In the genomic region with DNA sequence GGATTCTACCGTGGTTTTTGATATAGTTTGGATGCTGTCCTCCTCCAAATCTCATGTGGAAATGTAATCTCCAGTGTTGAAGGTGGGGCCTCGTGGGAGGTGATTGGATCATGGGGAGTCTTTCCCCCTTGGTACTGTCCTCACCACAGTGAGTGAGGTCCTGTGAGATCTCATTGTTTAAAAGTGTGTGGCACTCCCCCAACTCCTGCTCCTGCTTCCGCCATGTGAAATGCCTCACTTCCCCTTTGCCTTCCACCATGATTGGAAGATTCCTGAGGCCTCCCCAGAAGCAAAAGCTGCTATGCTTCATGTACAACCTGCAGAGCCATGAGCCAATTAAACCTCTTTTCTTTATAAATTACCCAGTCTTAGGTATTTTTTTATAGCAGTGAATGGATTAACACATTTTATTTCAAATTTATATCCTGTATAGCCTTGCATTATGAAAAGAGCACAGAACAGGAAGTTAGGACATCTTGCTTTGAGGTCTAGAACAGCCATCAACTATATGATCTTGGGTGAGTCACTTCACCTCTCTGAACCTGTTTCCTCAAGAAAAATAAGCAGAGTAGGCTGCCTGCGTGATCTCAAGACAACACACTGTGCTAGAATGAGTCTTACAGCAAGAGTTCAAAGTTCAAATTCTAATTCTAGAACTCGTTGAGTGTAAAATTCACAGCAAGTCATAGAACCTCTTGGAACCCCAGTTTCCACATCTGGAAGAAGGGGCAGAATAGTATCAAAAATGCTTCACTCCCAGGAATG, we compare ENCODE assay signal across 8 cellular contexts.
DNase-seq lines count a peak whose midpoint lies in the region; ATAC-seq and TF ChIP-seq lines count a peak whose summit lies in the region.

No MANE protein-coding gene starts in this region.

- H4K8ac ChIP-seq in IMR-90 (ENCODE audit: low read depth in 2 of 2, low read length in 2 of 2), result peak overlapping the region; percentile 16 to 95; a peak in 3 of 4 replicates

- H3K4ac ChIP-seq in IMR-90 (ENCODE audit: low read depth, low read length), result peak overlapping the region; percentile 94

- peak overlapping the region; percentile 89; the same call in 1 of the 2 replicates for H3K23ac ChIP-seq in IMR-90 (ENCODE audit: low read depth, low read length)

- H3K36me3 Mint-ChIP-seq in CD4-positive, CD25-positive, alpha-beta regulatory T cell, result no peaks in the 10 kb centered on the region
- H3K36me3 Mint-ChIP-seq in activated T-cell treated with anti-CD3 and anti-CD28 coated beads, Interleukin-2, amount 50 U/mL, for 72 hours (ENCODE audit: insufficient read depth in 2 of 2), result peaks cover 5 to 6% of the 10 kb centered on the region in 2 donors
- peaks cover 0 to 5% (median 4%) of the 10 kb centered on the region in 3 donors for H3K36me3 Mint-ChIP-seq in naive thymus-derived CD8-positive, alpha-beta T cell

- TF ChIP-seq POLR2A in IMR-90 (IDR thresholded peaks at IDR 0.05; ENCODE audit: low read depth, low read length), result no peak
- TF ChIP-seq POLR2A in lower leg skin (IDR thresholded peaks at IDR 0.05), result no peak

- CTCF ChIA-PET in IMR-90 (lab: Yijun Ruan, JAX), result no interaction called here

- no peak overlapping the region; the same call in 1 of the 2 replicates for H3K4me2 ChIP-seq in IMR-90 (ENCODE audit: low read depth, low read length)

- peak overlapping the region; percentile 84 for H2AK9ac ChIP-seq in IMR-90 (replicated peaks; ENCODE audit: low read depth, low read length, poor library complexity)

- in situ Hi-C loops in IMR-90 (cut with MboI; ENCODE audit: low sequenced_read_pairs), result no loop called here

- H4K20me1 ChIP-seq in IMR-90 (ENCODE audit: insufficient read depth, low read length), result no peaks in the 10 kb centered on the region

- H2BK120ac ChIP-seq in IMR-90 (ENCODE audit: low read depth, low read length), result peak overlapping the region; percentile 97

- peak in 2 of 3 donors; percentile 11 to 83 for DNase-seq in CD4-positive, CD25-positive, alpha-beta regulatory T cell
- peak; percentile 99 for DNase-seq in IMR-90
- DNase-seq in activated T-cell treated with anti-CD3 and anti-CD28 coated beads, Interleukin-2, amount 50 U/mL, for 72 hours, result peak; percentile 46 to 56
- DNase-seq in left colon, result peak in 1 of 2 donors; percentile 44
- no peak for DNase-seq in lower leg skin (ENCODE audit: low spot score in 2 of 2)
- DNase-seq in NCI-H2171 treated with DMSO at 0.1 percent for 48 hours (lab: John Stamatoyannopoulos, UW), result no peak
- no peak for DNase-seq in naive thymus-derived CD8-positive, alpha-beta T cell

- peaks cover 0 to 4% (median 2%) of the 10 kb centered on the region in 4 donors for H3K4me1 Mint-ChIP-seq in CD4-positive, CD25-positive, alpha-beta regulatory T cell
- H3K4me1 Mint-ChIP-seq in activated T-cell treated with anti-CD3 and anti-CD28 coated beads, Interleukin-2, amount 50 U/mL, for 72 hours (ENCODE audit: low read depth), result peaks cover 23% of the 10 kb centered on the region
- peaks cover 0 to 8% (median 4%) of the 10 kb centered on the region in 4 donors for H3K4me1 Mint-ChIP-seq in naive thymus-derived CD8-positive, alpha-beta T cell

- TF ChIP-seq CTCF in IMR-90 (conservative IDR thresholded peaks at IDR 0.05; ENCODE audit: low read depth, low read length) (no peak), lower leg skin (IDR thresholded peaks at IDR 0.05) (no peak)

- peaks cover 0 to 6% (median 2%) of the 10 kb centered on the region in 7 donors for H3K9me3 Mint-ChIP-seq in CD4-positive, CD25-positive, alpha-beta regulatory T cell
- H3K9me3 Mint-ChIP-seq in activated T-cell treated with anti-CD3 and anti-CD28 coated beads, Interleukin-2, amount 50 U/mL, for 72 hours, result peaks cover 6 to 11% of the 10 kb centered on the region in 2 donors
- H3K9me3 Mint-ChIP-seq in naive thymus-derived CD8-positive, alpha-beta T cell, result peaks cover 0 to 10% (median 5%) of the 10 kb centered on the region in 9 donors

- no peaks in the 10 kb centered on the region for H3K27me3 ChIP-seq in CD4-positive, CD25-positive, alpha-beta regulatory T cell (ENCODE audit: control insufficient read depth, insufficient read depth, low read length)
- no peaks in the 10 kb centered on the region for H3K27me3 ChIP-seq in IMR-90 (ENCODE audit: control insufficient read depth, insufficient read depth, low read length)

- H3K18ac ChIP-seq in IMR-90 (ENCODE audit: low read depth, low read length), result peak overlapping the region; percentile 96; the same call in 1 of the 2 replicates

- peak overlapping the region; percentile 76 for H2AFZ ChIP-seq in IMR-90 (replicated peaks; ENCODE audit: low read length, poor library complexity)

- POLR2A ChIA-PET in IMR-90 (lab: Charles Lee; ENCODE audit: unreplicated experiment), result no interaction called here
- POLR2A ChIA-PET in naive thymus-derived CD8-positive, alpha-beta T cell (lab: Charles Lee), result no interaction called here

- peak overlapping the region; percentile 71 for H4K91ac ChIP-seq in IMR-90 (ENCODE audit: insufficient read depth, low read depth, low read length)

- H2BK15ac ChIP-seq in IMR-90 (ENCODE audit: low read depth, low read length), result peak overlapping the region; percentile 61; the same call in 1 of the 3 replicates

- intact Hi-C loops in IMR-90 (cut with micrococcal nuclease), result no loop called here
- intact Hi-C loops in left colon (cut with DNase I, micrococcal nuclease), result loop anchor here in 1 of 2 donors (10.0 kb wide), 1 partner anchor 285 kb away; a partner anchor contains a TSS
- intact Hi-C loops in lower leg skin (cut with DNase I; ENCODE audit: low total_unique reads), result no loop called here

- peak overlapping the region; percentile 93 for H2AK5ac ChIP-seq in IMR-90 (ENCODE audit: low read depth, low read length)

- no peak overlapping the region for H3K9ac ChIP-seq in IMR-90 (ENCODE audit: low read depth, low read length)

- no peaks in the 10 kb centered on the region for H3K36me3 ChIP-seq in CD4-positive, CD25-positive, alpha-beta regulatory T cell (ENCODE audit: control insufficient read depth, insufficient read depth, low read length)
- H3K36me3 ChIP-seq in IMR-90 (ENCODE audit: control insufficient read depth, insufficient read depth, low read length), result no peaks in the 10 kb centered on the region

- no peaks in the 10 kb centered on the region for H3K4me1 ChIP-seq in CD4-positive, CD25-positive, alpha-beta regulatory T cell (ENCODE audit: control insufficient read depth, insufficient read depth, low read length, poor library complexity, severe bottlenecking)
- H3K4me1 ChIP-seq in IMR-90 (ENCODE audit: control insufficient read depth, insufficient read depth, low read length), result peaks cover 7% of the 10 kb centered on the region

- peak overlapping the region; percentile 98 for H2BK20ac ChIP-seq in IMR-90 (ENCODE audit: low read depth, low read length)

- H3K4me3 Mint-ChIP-seq in CD4-positive, CD25-positive, alpha-beta regulatory T cell, result no peak overlapping the region
- peak overlapping the region; percentile 42 to 58 for H3K4me3 Mint-ChIP-seq in activated T-cell treated with anti-CD3 and anti-CD28 coated beads, Interleukin-2, amount 50 U/mL, for 72 hours
- H3K4me3 Mint-ChIP-seq in naive thymus-derived CD8-positive, alpha-beta T cell, result peak overlapping the region in 1 of 10 donors; percentile 10

- 0 out of 2 replicates have a peak overlapping the region, but pooled peaks have one; percentile 17 for H3K56ac ChIP-seq in IMR-90 (ENCODE audit: extremely low read depth, insufficient read depth, low read length)

- WGBS in IMR-90 (ENCODE audit: extremely low coverage in 2 of 2, insufficient read length in 1 of 2), 2 experiments, result 0% methylated on average over 1 of the region's 5 CpGs; no CpG with 5 or more reads in 1 of the 2 experiments
- WGBS in lower leg skin, 2 donors, result 80 to 82% methylated on average over 5 of the region's 5 CpGs

- H3K27ac ChIP-seq in CD4-positive, CD25-positive, alpha-beta regulatory T cell (ENCODE audit: insufficient read depth, low read length, poor library complexity, severe bottlenecking), result no peak overlapping the region
- peak overlapping the region; percentile 81 for H3K27ac ChIP-seq in IMR-90 (ENCODE audit: insufficient read depth, low read length)

- no peak overlapping the region for H3K4me3 ChIP-seq in CD4-positive, CD25-positive, alpha-beta regulatory T cell (ENCODE audit: low read depth, low read length)
- H3K4me3 ChIP-seq in IMR-90 (ENCODE audit: insufficient read depth, low read depth, low read length) (no peak overlapping the region), lower leg skin (ENCODE audit: low read depth, poor library complexity, severe bottlenecking) (no peak overlapping the region)

- peaks cover 5% of the 10 kb centered on the region; the same call in 1 of the 2 replicates for H3K9me1 ChIP-seq in IMR-90 (ENCODE audit: insufficient read depth, low read length)

- no peaks in the 10 kb centered on the region for H3K79me1 ChIP-seq in IMR-90 (ENCODE audit: low read depth in 1 of 2, low read length in 2 of 2)

- H4K5ac ChIP-seq in IMR-90 (ENCODE audit: low read depth, low read length), result peak overlapping the region; percentile 92; the same call in 1 of the 2 replicates

- no peak overlapping the region for H3K27ac Mint-ChIP-seq in CD4-positive, CD25-positive, alpha-beta regulatory T cell
- H3K27ac Mint-ChIP-seq in activated T-cell treated with anti-CD3 and anti-CD28 coated beads, Interleukin-2, amount 50 U/mL, for 72 hours, result peak overlapping the region; percentile 91
- H3K27ac Mint-ChIP-seq in naive thymus-derived CD8-positive, alpha-beta T cell, result no peak overlapping the region

- TF ChIP-seq RAD21 in IMR-90 (IDR thresholded peaks at IDR 0.05; ENCODE audit: low read length), result no peak

- dilution Hi-C loops in IMR-90 (cut with HindIII; ENCODE audit: low sequenced_read_pairs, unreplicated experiment), result no loop called here

- ATAC-seq in CD4-positive, CD25-positive, alpha-beta regulatory T cell (ENCODE audit: low read depth in 2 of 2), result peak; percentile 96 to 98
- peak; percentile 92 for ATAC-seq in IMR-90 (ENCODE audit: low read depth)
- ATAC-seq in activated T-cell treated with anti-CD3 and anti-CD28 coated beads, Interleukin-2, amount 50 U/mL, for 72 hours (replicated peaks in 1 of 2), result peak; percentile 99
- peak; percentile 94 for ATAC-seq in left colon
- ATAC-seq in HG03045 (IDR thresholded peaks at IDR 0.05; ENCODE audit: unreplicated experiment), result no peak
- no peak for ATAC-seq in naive thymus-derived CD8-positive, alpha-beta T cell

- peak overlapping the region; percentile 92 for H3K14ac ChIP-seq in IMR-90 (replicated peaks; ENCODE audit: low read depth, low read length)

- H2BK5ac ChIP-seq in IMR-90 (ENCODE audit: low read depth, low read length, poor library complexity, severe bottlenecking), result peak overlapping the region; percentile 98

- BruUV-seq in IMR-90 (replicated peaks; lab: Mats Ljungman, UMichigan), result no TSS peak

- H3K27me3 Mint-ChIP-seq in CD4-positive, CD25-positive, alpha-beta regulatory T cell, result no peaks in the 10 kb centered on the region
- H3K27me3 Mint-ChIP-seq in activated T-cell treated with anti-CD3 and anti-CD28 coated beads, Interleukin-2, amount 50 U/mL, for 72 hours (ENCODE audit: low read depth), result no peaks in the 10 kb centered on the region
- H3K27me3 Mint-ChIP-seq in naive thymus-derived CD8-positive, alpha-beta T cell, result peaks cover 0 to under 1% (median 0%) of the 10 kb centered on the region in 5 donors

- peaks cover 0 to 3% of the 10 kb centered on the region in 2 experiments for H3K9me3 ChIP-seq in CD4-positive, CD25-positive, alpha-beta regulatory T cell (ENCODE audit: control insufficient read depth in 2 of 2, low read length in 2 of 2)
- peaks cover 2% of the 10 kb centered on the region for H3K9me3 ChIP-seq in IMR-90 (ENCODE audit: control insufficient read depth, insufficient read depth, low read length)

Comparison
In these comparisons a context has a peak if more than half of its experiments do, and no peak if none do; other contexts are left out.
1. ATAC-seq: peak in CD4-positive, CD25-positive, alpha-beta regulatory T cell (2 of 2), IMR-90 (single experiment), activated T-cell treated with anti-CD3 and anti-CD28 coated beads, Interleukin-2, amount 50 U/mL, for 72 hours (2 of 2) and left colon (single experiment); none in HG03045 (single experiment) and naive thymus-derived CD8-positive, alpha-beta T cell (0 of 2).
2. DNase-seq: peak in CD4-positive, CD25-positive, alpha-beta regulatory T cell (2 of 3), IMR-90 (single experiment) and activated T-cell treated with anti-CD3 and anti-CD28 coated beads, Interleukin-2, amount 50 U/mL, for 72 hours (2 of 2); none in lower leg skin (0 of 2), NCI-H2171 treated with DMSO at 0.1 percent for 48 hours (single experiment) and naive thymus-derived CD8-positive, alpha-beta T cell (0 of 10).
3. H3K4me3 Mint-ChIP-seq: peak in activated T-cell treated with anti-CD3 and anti-CD28 coated beads, Interleukin-2, amount 50 U/mL, for 72 hours (2 of 2); none in CD4-positive, CD25-positive, alpha-beta regulatory T cell (0 of 4).